In genomic region chr6:6678185-6678671, GRCh38 we compare ENCODE assay signal across 9 cellular contexts.
DNase-seq lines count a peak whose midpoint lies in the region; ATAC-seq and TF ChIP-seq lines count a peak whose summit lies in the region.
"Had no signal": no experiment of that assay in that cellular context is flagged by ENCODE, and none has a peak within 500 bp of the region (broad histone marks: within the 10 kb centered on the region; RNA-seq: fewer than 3 reads in every experiment).

No MANE protein-coding gene starts in this region.

- no peak overlapping the region for H3K4me3 ChIP-seq in RWPE2 (ENCODE audit: severe bottlenecking)
- H3K4me3 ChIP-seq in fibroblast of the aortic adventitia (ENCODE audit: low read depth, low read length): no peak overlapping the region
- H3K4me3 ChIP-seq in suprapubic skin: no peak overlapping the region

- no peaks in the 10 kb centered on the region for H3K36me3 ChIP-seq in RWPE2 (ENCODE audit: low read depth)
- H3K36me3 ChIP-seq in suprapubic skin: no peaks in the 10 kb centered on the region

- ATAC-seq in RWPE2 (ENCODE audit: low read depth) (peak; percentile 85), HG02970 (IDR thresholded peaks at IDR 0.05; ENCODE audit: low FRiP score, unreplicated experiment) (no peak), GM18511 (IDR thresholded peaks at IDR 0.05; ENCODE audit: unreplicated experiment) (no peak)

- WGBS in suprapubic skin: 54% methylated on average over 12 of the region's 12 CpGs

- H3K4me1 ChIP-seq in RWPE2 (ENCODE audit: insufficient read depth, poor library complexity, severe bottlenecking) (peaks cover 6% of the 10 kb centered on the region), suprapubic skin (peaks cover 59% of the 10 kb centered on the region)

- DNase-seq in activated CD4-positive, alpha-beta T cell treated with anti-CD3 and anti-CD28 coated beads, Interleukin-2, amount 10 ng/mL, durations not matched to agents 24 days and 14 days: no peak
- no peak for DNase-seq in activated CD4-positive, alpha-beta T cell treated with anti-CD3 and anti-CD28 coated beads, Interleukin-2, amount 50 U/mL, for 1 hour
- DNase-seq in RWPE2 (ENCODE audit: low spot score) (no peak), fibroblast of the aortic adventitia (ENCODE audit: low read depth) (peak; percentile 37), suprapubic skin (ENCODE audit: low spot score in 2 of 2) (no peak)
- DNase-seq in activated CD4-positive, alpha-beta memory T cell treated with anti-CD3 and anti-CD28 coated beads, Interleukin-2, amount 10 ng/mL, durations not matched to agents 7 days and 5 days: no peak

- intact Hi-C loops in activated CD4-positive, alpha-beta T cell treated with anti-CD3 and anti-CD28 coated beads, Interleukin-2, amount 10 ng/mL, durations not matched to agents 24 days and 14 days (cut with micrococcal nuclease): loop anchor here (5.0 kb wide), 3 partner anchors 34 to 939 kb away; no protein-coding TSS in a partner anchor

- POLR2A ChIA-PET in activated CD4-positive, alpha-beta memory T cell treated with anti-CD3 and anti-CD28 coated beads, Interleukin-2, amount 10 ng/mL, durations not matched to agents 7 days and 5 days (lab: Charles Lee): no interaction called here

- H3K36me3 Mint-ChIP-seq in activated CD4-positive, alpha-beta T cell treated with anti-CD3 and anti-CD28 coated beads, Interleukin-2, amount 10 ng/mL, durations not matched to agents 24 days and 14 days (ENCODE audit: low read depth): no peaks in the 10 kb centered on the region
- no peaks in the 10 kb centered on the region for H3K36me3 Mint-ChIP-seq in activated CD4-positive, alpha-beta memory T cell treated with anti-CD3 and anti-CD28 coated beads, Interleukin-2, amount 10 ng/mL, durations not matched to agents 7 days and 5 days (ENCODE audit: low read depth)

- TF ChIP-seq EP300 in suprapubic skin (IDR thresholded peaks at IDR 0.05): no peak

- no peaks in the 10 kb centered on the region for H3K9me3 Mint-ChIP-seq in activated CD4-positive, alpha-beta T cell treated with anti-CD3 and anti-CD28 coated beads, Interleukin-2, amount 10 ng/mL, durations not matched to agents 24 days and 14 days
- H3K9me3 Mint-ChIP-seq in activated CD4-positive, alpha-beta memory T cell treated with anti-CD3 and anti-CD28 coated beads, Interleukin-2, amount 10 ng/mL, durations not matched to agents 7 days and 5 days: no peaks in the 10 kb centered on the region

- H3K9me3 ChIP-seq in RWPE2 (ENCODE audit: severe bottlenecking) (no peaks in the 10 kb centered on the region), suprapubic skin (no peaks in the 10 kb centered on the region)

- no peak overlapping the region for H3K4me3 Mint-ChIP-seq in activated CD4-positive, alpha-beta T cell treated with anti-CD3 and anti-CD28 coated beads, Interleukin-2, amount 10 ng/mL, durations not matched to agents 24 days and 14 days
- H3K4me3 Mint-ChIP-seq in activated CD4-positive, alpha-beta memory T cell treated with anti-CD3 and anti-CD28 coated beads, Interleukin-2, amount 10 ng/mL, durations not matched to agents 7 days and 5 days: no peak overlapping the region
- H3K4me3 Mint-ChIP-seq: activated T-helper 1 cell treated with anti-CD3 and anti-CD28 coated beads, Interleukin-12 subunit alpha, Interleukin-12 subunit beta, Interleukin-2, Interleukin-4 antibody, amounts not matched to agents 30 ng/mL and 10 ng/mL and 1 ng/mL, durations not matched to agents 14 hours and 24 hours and 36 hours had no signal

- H3K27me3 ChIP-seq in RWPE2 (ENCODE audit: insufficient read depth, poor library complexity, severe bottlenecking) (no peaks in the 10 kb centered on the region), suprapubic skin (no peaks in the 10 kb centered on the region)

- H3K27ac Mint-ChIP-seq in activated CD4-positive, alpha-beta T cell treated with anti-CD3 and anti-CD28 coated beads, Interleukin-2, amount 10 ng/mL, durations not matched to agents 24 days and 14 days: peak overlapping the region; percentile 18
- H3K27ac Mint-ChIP-seq in activated CD4-positive, alpha-beta memory T cell treated with anti-CD3 and anti-CD28 coated beads, Interleukin-2, amount 10 ng/mL, durations not matched to agents 7 days and 5 days: no peak overlapping the region
- H3K27ac Mint-ChIP-seq: activated T-helper 1 cell treated with anti-CD3 and anti-CD28 coated beads, Interleukin-12 subunit alpha, Interleukin-12 subunit beta, Interleukin-2, Interleukin-4 antibody, amounts not matched to agents 30 ng/mL and 10 ng/mL and 1 ng/mL, durations not matched to agents 14 hours and 24 hours and 36 hours had no signal

- TF ChIP-seq CTCF in RWPE2 (IDR thresholded peaks at IDR 0.05; ENCODE audit: poor library complexity, severe bottlenecking) (no peak), fibroblast of the aortic adventitia (IDR thresholded peaks at IDR 0.05; ENCODE audit: insufficient read depth, low read length) (no peak), suprapubic skin (IDR thresholded peaks at IDR 0.05) (no peak)

- H3K4me1 Mint-ChIP-seq in activated CD4-positive, alpha-beta T cell treated with anti-CD3 and anti-CD28 coated beads, Interleukin-2, amount 10 ng/mL, durations not matched to agents 24 days and 14 days: peaks cover 39% of the 10 kb centered on the region
- H3K4me1 Mint-ChIP-seq in activated CD4-positive, alpha-beta memory T cell treated with anti-CD3 and anti-CD28 coated beads, Interleukin-2, amount 10 ng/mL, durations not matched to agents 7 days and 5 days: peaks cover 43% of the 10 kb centered on the region

- H3K27ac ChIP-seq in RWPE2 (ENCODE audit: poor library complexity, severe bottlenecking) (no peak overlapping the region), suprapubic skin (peak overlapping the region; percentile 82)

- no peak for TF ChIP-seq POLR2A in suprapubic skin (IDR thresholded peaks at IDR 0.05)

- peaks cover 2% of the 10 kb centered on the region for H3K27me3 Mint-ChIP-seq in activated CD4-positive, alpha-beta T cell treated with anti-CD3 and anti-CD28 coated beads, Interleukin-2, amount 10 ng/mL, durations not matched to agents 24 days and 14 days
- peaks cover 7% of the 10 kb centered on the region for H3K27me3 Mint-ChIP-seq in activated CD4-positive, alpha-beta memory T cell treated with anti-CD3 and anti-CD28 coated beads, Interleukin-2, amount 10 ng/mL, durations not matched to agents 7 days and 5 days

- CTCF ChIA-PET in activated CD4-positive, alpha-beta memory T cell treated with anti-CD3 and anti-CD28 coated beads, Interleukin-2, amount 10 ng/mL, durations not matched to agents 7 days and 5 days (lab: Charles Lee): interaction anchor here (0.5 to 3.0 kb wide), 6 partner anchors 17 to 563 kb away, joined by 3 to 21 read pairs (median 6); no protein-coding TSS in a partner anchor
